Comparison of ENCODE assay signal across 1 cellular context in the genomic region with DNA sequence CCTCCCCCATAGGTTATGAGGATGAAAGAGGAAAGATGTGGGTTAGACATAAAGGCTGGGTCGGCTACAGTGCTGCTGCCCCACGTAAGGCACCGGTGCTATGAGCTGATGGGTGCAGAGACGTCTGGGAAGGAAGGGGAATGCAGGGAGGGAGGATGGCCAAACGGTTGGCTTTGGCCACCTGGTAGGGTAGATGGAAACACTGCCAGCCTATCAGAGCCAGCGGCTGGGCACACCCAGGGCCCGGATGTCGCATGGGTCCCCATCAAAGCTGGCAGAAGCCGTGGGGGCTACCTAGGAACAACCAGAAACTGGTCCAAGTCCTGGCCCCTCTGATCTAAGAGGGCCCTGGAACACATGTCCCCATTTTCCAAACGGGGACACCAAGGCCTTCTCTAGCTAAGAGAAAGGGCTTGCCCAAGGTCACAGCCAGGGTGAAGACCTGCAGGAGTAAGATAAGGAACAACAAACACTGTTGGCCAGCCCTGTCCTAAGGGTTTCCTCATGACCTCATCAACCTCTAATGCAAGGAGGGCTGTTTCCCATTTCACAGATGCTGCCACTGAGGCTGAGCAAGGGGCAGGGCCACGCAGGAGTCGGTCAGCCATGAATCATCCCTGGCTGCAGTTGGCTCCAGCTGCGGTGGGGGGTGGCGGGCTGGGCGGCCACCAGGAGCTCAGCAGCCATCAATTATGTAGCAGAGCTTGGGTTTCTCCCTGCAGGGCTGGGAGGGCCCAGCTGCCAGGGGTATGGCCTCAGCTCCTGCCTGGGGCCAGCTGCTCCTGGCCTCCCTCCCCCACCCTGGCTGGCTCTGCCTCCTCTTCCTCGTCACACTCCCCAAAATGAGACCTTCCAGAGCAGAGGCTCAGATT.
A peak's percentile ranks its signal among the peaks of the same experiment; 100 is the strongest.
TF ChIP-seq lines count a peak whose summit lies in the region.

No MANE protein-coding gene starts in this region.

TF ChIP-seq in HEK293, 187 proteins besides CTCF, POLR2A, EP300 and RAD21 (continued from another document and continues in another):
- TF ChIP-seq, protein P1, sequence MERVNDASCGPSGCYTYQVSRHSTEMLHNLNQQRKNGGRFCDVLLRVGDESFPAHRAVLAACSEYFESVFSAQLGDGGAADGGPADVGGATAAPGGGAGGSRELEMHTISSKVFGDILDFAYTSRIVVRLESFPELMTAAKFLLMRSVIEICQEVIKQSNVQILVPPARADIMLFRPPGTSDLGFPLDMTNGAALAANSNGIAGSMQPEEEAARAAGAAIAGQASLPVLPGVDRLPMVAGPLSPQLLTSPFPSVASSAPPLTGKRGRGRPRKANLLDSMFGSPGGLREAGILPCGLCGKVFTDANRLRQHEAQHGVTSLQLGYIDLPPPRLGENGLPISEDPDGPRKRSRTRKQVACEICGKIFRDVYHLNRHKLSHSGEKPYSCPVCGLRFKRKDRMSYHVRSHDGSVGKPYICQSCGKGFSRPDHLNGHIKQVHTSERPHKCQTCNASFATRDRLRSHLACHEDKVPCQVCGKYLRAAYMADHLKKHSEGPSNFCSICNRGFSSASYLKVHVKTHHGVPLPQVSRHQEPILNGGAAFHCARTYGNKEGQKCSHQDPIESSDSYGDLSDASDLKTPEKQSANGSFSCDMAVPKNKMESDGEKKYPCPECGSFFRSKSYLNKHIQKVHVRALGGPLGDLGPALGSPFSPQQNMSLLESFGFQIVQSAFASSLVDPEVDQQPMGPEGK (tag by site-specific recombination; IDR thresholded peaks at IDR 0.05), result peak; percentile 87
- TF ChIP-seq, protein P2, sequence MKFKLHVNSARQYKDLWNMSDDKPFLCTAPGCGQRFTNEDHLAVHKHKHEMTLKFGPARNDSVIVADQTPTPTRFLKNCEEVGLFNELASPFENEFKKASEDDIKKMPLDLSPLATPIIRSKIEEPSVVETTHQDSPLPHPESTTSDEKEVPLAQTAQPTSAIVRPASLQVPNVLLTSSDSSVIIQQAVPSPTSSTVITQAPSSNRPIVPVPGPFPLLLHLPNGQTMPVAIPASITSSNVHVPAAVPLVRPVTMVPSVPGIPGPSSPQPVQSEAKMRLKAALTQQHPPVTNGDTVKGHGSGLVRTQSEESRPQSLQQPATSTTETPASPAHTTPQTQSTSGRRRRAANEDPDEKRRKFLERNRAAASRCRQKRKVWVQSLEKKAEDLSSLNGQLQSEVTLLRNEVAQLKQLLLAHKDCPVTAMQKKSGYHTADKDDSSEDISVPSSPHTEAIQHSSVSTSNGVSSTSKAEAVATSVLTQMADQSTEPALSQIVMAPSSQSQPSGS (tag by site-specific recombination; IDR thresholded peaks at IDR 0.05; ENCODE audit: low read depth), result peak; percentile 66; the same call in 1 of the 2 replicates
- 0 out of 2 replicates have a peak, but pooled peaks have one; percentile 36 for TF ChIP-seq ZBTB1 (tag by site-specific recombination; IDR thresholded peaks at IDR 0.05)
- TF ChIP-seq ZXDB (tag by site-specific recombination; IDR thresholded peaks at IDR 0.05), result peak; percentile 83
- TF ChIP-seq, protein P3, sequence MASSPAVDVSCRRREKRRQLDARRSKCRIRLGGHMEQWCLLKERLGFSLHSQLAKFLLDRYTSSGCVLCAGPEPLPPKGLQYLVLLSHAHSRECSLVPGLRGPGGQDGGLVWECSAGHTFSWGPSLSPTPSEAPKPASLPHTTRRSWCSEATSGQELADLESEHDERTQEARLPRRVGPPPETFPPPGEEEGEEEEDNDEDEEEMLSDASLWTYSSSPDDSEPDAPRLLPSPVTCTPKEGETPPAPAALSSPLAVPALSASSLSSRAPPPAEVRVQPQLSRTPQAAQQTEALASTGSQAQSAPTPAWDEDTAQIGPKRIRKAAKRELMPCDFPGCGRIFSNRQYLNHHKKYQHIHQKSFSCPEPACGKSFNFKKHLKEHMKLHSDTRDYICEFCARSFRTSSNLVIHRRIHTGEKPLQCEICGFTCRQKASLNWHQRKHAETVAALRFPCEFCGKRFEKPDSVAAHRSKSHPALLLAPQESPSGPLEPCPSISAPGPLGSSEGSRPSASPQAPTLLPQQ (tag by site-specific recombination; IDR thresholded peaks at IDR 0.05), result peak; percentile 79; the same call in 1 of the 2 replicates
- TF ChIP-seq, protein P4, sequence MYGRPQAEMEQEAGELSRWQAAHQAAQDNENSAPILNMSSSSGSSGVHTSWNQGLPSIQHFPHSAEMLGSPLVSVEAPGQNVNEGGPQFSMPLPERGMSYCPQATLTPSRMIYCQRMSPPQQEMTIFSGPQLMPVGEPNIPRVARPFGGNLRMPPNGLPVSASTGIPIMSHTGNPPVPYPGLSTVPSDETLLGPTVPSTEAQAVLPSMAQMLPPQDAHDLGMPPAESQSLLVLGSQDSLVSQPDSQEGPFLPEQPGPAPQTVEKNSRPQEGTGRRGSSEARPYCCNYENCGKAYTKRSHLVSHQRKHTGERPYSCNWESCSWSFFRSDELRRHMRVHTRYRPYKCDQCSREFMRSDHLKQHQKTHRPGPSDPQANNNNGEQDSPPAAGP (tag by site-specific recombination; IDR thresholded peaks at IDR 0.05), result peak; percentile 92
- no peak for TF ChIP-seq ZBTB20 (tag by site-specific recombination; IDR thresholded peaks at IDR 0.05)
- TF ChIP-seq, protein P5, sequence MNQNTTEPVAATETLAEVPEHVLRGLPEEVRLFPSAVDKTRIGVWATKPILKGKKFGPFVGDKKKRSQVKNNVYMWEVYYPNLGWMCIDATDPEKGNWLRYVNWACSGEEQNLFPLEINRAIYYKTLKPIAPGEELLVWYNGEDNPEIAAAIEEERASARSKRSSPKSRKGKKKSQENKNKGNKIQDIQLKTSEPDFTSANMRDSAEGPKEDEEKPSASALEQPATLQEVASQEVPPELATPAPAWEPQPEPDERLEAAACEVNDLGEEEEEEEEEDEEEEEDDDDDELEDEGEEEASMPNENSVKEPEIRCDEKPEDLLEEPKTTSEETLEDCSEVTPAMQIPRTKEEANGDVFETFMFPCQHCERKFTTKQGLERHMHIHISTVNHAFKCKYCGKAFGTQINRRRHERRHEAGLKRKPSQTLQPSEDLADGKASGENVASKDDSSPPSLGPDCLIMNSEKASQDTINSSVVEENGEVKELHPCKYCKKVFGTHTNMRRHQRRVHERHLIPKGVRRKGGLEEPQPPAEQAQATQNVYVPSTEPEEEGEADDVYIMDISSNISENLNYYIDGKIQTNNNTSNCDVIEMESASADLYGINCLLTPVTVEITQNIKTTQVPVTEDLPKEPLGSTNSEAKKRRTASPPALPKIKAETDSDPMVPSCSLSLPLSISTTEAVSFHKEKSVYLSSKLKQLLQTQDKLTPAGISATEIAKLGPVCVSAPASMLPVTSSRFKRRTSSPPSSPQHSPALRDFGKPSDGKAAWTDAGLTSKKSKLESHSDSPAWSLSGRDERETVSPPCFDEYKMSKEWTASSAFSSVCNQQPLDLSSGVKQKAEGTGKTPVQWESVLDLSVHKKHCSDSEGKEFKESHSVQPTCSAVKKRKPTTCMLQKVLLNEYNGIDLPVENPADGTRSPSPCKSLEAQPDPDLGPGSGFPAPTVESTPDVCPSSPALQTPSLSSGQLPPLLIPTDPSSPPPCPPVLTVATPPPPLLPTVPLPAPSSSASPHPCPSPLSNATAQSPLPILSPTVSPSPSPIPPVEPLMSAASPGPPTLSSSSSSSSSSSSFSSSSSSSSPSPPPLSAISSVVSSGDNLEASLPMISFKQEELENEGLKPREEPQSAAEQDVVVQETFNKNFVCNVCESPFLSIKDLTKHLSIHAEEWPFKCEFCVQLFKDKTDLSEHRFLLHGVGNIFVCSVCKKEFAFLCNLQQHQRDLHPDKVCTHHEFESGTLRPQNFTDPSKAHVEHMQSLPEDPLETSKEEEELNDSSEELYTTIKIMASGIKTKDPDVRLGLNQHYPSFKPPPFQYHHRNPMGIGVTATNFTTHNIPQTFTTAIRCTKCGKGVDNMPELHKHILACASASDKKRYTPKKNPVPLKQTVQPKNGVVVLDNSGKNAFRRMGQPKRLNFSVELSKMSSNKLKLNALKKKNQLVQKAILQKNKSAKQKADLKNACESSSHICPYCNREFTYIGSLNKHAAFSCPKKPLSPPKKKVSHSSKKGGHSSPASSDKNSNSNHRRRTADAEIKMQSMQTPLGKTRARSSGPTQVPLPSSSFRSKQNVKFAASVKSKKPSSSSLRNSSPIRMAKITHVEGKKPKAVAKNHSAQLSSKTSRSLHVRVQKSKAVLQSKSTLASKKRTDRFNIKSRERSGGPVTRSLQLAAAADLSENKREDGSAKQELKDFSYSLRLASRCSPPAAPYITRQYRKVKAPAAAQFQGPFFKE (tag by site-specific recombination; IDR thresholded peaks at IDR 0.05; ENCODE audit: borderline replicate concordance), result no peak
- no peak for TF ChIP-seq MZF1 (tag by site-specific recombination; IDR thresholded peaks at IDR 0.05; ENCODE audit: borderline replicate concordance)
- TF ChIP-seq ZNF404 (tag by site-specific recombination; IDR thresholded peaks at IDR 0.05), result no peak
- TF ChIP-seq FEZF1 (tag by site-specific recombination; IDR thresholded peaks at IDR 0.05), result 0 out of 2 replicates have a peak, but pooled peaks have one; percentile 61
- TF ChIP-seq, protein P6, sequence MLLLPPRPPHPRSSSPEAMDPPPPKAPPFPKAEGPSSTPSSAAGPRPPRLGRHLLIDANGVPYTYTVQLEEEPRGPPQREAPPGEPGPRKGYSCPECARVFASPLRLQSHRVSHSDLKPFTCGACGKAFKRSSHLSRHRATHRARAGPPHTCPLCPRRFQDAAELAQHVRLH (tag by site-specific recombination; IDR thresholded peaks at IDR 0.05), result peak; percentile 78; the same call in 1 of the 2 replicates
- TF ChIP-seq, protein P7, sequence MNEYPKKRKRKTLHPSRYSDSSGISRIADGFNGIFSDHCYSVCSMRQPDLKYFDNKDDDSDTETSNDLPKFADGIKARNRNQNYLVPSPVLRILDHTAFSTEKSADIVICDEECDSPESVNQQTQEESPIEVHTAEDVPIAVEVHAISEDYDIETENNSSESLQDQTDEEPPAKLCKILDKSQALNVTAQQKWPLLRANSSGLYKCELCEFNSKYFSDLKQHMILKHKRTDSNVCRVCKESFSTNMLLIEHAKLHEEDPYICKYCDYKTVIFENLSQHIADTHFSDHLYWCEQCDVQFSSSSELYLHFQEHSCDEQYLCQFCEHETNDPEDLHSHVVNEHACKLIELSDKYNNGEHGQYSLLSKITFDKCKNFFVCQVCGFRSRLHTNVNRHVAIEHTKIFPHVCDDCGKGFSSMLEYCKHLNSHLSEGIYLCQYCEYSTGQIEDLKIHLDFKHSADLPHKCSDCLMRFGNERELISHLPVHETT (tag by site-specific recombination; IDR thresholded peaks at IDR 0.05), result peak; percentile 79
- TF ChIP-seq ZNF76 (tag by site-specific recombination; IDR thresholded peaks at IDR 0.05; ENCODE audit: borderline replicate concordance, low read depth), result no peak
- TF ChIP-seq, protein P8, sequence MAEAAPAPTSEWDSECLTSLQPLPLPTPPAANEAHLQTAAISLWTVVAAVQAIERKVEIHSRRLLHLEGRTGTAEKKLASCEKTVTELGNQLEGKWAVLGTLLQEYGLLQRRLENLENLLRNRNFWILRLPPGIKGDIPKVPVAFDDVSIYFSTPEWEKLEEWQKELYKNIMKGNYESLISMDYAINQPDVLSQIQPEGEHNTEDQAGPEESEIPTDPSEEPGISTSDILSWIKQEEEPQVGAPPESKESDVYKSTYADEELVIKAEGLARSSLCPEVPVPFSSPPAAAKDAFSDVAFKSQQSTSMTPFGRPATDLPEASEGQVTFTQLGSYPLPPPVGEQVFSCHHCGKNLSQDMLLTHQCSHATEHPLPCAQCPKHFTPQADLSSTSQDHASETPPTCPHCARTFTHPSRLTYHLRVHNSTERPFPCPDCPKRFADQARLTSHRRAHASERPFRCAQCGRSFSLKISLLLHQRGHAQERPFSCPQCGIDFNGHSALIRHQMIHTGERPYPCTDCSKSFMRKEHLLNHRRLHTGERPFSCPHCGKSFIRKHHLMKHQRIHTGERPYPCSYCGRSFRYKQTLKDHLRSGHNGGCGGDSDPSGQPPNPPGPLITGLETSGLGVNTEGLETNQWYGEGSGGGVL (tag by site-specific recombination; IDR thresholded peaks at IDR 0.05), result peak; percentile 69
- TF ChIP-seq ZNF302 (tag by site-specific recombination; IDR thresholded peaks at IDR 0.05; ENCODE audit: low read depth), result no peak
- TF ChIP-seq ZBTB8A (tag by site-specific recombination; IDR thresholded peaks at IDR 0.05), result peak; percentile 45; the same call in 1 of the 2 replicates
- peak; percentile 11; the same call in 1 of the 2 replicates for TF ChIP-seq ZNF146 (tag by site-specific recombination; IDR thresholded peaks at IDR 0.05)
- TF ChIP-seq, protein P9, sequence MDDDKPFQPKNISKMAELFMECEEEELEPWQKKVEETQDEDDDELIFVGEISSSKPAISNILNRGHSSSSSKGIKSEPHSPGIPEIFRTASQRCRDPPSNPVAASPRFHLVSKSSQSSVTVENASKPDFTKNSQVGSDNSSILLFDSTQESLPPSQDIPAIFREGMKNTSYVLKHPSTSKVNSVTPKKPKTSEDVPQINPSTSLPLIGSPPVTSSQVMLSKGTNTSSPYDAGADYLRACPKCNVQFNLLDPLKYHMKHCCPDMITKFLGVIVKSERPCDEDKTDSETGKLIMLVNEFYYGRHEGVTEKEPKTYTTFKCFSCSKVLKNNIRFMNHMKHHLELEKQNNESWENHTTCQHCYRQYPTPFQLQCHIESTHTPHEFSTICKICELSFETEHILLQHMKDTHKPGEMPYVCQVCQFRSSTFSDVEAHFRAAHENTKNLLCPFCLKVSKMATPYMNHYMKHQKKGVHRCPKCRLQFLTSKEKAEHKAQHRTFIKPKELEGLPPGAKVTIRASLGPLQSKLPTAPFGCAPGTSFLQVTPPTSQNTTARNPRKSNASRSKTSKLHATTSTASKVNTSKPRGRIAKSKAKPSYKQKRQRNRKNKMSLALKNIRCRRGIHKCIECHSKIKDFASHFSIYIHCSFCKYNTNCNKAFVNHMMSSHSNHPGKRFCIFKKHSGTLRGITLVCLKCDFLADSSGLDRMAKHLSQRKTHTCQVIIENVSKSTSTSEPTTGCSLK (tag by site-specific recombination; IDR thresholded peaks at IDR 0.05), result no peak
- peak; percentile 41 for TF ChIP-seq ZNF2 (tag by site-specific recombination; IDR thresholded peaks at IDR 0.05)
- TF ChIP-seq SP7 (tag by site-specific recombination; IDR thresholded peaks at IDR 0.05), result peak; percentile 98
- TF ChIP-seq KLF10 (tag by site-specific recombination; IDR thresholded peaks at IDR 0.05), result peak; percentile 70; the same call in 1 of the 2 replicates
- TF ChIP-seq, protein P10, sequence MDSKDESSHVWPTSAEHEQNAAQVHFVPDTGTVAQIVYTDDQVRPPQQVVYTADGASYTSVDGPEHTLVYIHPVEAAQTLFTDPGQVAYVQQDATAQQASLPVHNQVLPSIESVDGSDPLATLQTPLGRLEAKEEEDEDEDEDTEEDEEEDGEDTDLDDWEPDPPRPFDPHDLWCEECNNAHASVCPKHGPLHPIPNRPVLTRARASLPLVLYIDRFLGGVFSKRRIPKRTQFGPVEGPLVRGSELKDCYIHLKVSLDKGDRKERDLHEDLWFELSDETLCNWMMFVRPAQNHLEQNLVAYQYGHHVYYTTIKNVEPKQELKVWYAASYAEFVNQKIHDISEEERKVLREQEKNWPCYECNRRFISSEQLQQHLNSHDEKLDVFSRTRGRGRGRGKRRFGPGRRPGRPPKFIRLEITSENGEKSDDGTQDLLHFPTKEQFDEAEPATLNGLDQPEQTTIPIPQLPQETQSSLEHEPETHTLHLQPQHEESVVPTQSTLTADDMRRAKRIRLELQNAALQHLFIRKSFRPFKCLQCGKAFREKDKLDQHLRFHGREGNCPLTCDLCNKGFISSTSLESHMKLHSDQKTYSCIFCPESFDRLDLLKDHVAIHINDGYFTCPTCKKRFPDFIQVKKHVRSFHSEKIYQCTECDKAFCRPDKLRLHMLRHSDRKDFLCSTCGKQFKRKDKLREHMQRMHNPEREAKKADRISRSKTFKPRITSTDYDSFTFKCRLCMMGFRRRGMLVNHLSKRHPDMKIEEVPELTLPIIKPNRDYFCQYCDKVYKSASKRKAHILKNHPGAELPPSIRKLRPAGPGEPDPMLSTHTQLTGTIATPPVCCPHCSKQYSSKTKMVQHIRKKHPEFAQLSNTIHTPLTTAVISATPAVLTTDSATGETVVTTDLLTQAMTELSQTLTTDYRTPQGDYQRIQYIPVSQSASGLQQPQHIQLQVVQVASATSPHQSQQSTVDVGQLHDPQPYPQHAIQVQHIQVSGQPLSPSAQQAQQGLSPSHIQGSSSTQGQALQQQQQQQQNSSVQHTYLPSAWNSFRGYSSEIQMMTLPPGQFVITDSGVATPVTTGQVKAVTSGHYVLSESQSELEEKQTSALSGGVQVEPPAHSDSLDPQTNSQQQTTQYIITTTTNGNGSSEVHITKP (tag by site-specific recombination; IDR thresholded peaks at IDR 0.05), result peak; percentile 95
